Comparison of ENCODE assay signal across 8 cellular contexts in the genomic region with DNA sequence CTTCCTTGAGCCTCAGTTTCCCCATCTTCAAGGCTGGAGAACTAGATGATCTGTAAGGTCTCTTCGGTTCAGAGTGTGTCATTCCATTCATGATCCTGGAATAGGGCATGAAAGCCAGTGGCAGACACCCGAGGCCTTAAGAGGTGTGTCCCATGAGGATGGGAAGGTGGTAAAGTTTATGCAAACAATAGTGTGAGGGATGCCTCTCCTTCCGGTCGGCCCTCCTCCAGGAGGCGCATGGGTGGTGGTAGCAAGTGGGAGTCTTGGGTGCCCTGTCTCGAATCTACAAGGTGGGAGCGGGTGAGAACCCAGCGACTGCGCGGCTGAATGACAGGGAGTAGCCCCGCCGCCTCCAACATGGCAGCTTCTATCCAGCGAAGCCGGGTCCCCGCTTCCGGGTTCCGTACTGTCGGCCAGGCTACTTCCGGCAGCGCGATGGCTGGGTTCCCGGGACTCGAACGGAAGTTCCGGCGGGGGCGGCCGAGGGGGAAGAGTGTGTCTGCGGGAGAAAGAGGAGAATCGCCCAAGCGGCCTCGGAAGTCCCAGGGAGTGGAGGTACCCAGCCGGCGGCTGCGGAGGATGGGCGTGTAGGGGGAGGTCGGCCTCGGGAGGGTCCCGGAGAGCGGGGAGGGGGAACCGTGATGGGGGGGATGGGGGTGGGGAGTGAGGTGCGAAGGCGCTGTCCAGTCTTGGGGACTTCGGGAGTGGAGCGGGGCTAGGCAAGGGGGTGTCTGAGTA.
DNase-seq lines count a peak whose midpoint lies in the region; ATAC-seq and TF ChIP-seq lines count a peak whose summit lies in the region.

LYPLA2 (plus strand) TSS at position 450 of the 738 bp plus-strand sequence. CDS start 1,538 bp downstream, outside the sequence.

- ATAC-seq in HG02973 (IDR thresholded peaks at IDR 0.05; ENCODE audit: unreplicated experiment): peak; percentile 65

- H3K27me3 ChIP-seq in WERI-Rb-1 (ENCODE audit: insufficient read depth, low read depth, severe bottlenecking): no peaks in the 10 kb centered on the region
- no peaks in the 10 kb centered on the region for H3K27me3 ChIP-seq in iPS-20b (ENCODE audit: insufficient read depth, low read length)

- no peak for TF ChIP-seq CTCF in WERI-Rb-1 (IDR thresholded peaks at IDR 0.05; ENCODE audit: low read depth, low read length)

- H3K36me3 ChIP-seq in WERI-Rb-1: peaks cover 41% of the 10 kb centered on the region
- peaks cover 55% of the 10 kb centered on the region for H3K36me3 ChIP-seq in iPS-20b (ENCODE audit: insufficient read depth, low read depth, low read length)

- H3K9me3 ChIP-seq in WERI-Rb-1 (ENCODE audit: severe bottlenecking) (no peaks in the 10 kb centered on the region), iPS-20b (ENCODE audit: insufficient read depth, low read depth, low read length) (no peaks in the 10 kb centered on the region)

- DNase-seq in NCI-H1436 (lab: John Stamatoyannopoulos, UW): peak; percentile 90
- DNase-seq in NCI-H1436 treated with DMSO at 0.1 percent for 48 hours (lab: John Stamatoyannopoulos, UW): no peak
- peak; percentile 95 for DNase-seq in NCI-H2171 (lab: John Stamatoyannopoulos, UW)
- DNase-seq in WERI-Rb-1: peak; percentile 92
- DNase-seq in T47D (ENCODE audit: low read depth in 1 of 2, low spot score in 1 of 2): peak; percentile 79 to 86

- H3K4me3 ChIP-seq in WERI-Rb-1 (ENCODE audit: low read depth, low read length): peak within 1 kb of the TSS; percentile 56
- H3K4me3 ChIP-seq in iPS-20b (ENCODE audit: low read length): peak within 1 kb of the TSS; percentile 93
- H3K4me3 ChIP-seq in skin epidermis: peak within 1 kb of the TSS; percentile 58 to 95 (median 75)

- peak within 1 kb of the TSS; percentile 39 for H3K27ac ChIP-seq in WERI-Rb-1
- H3K27ac ChIP-seq in iPS-20b (ENCODE audit: low read length): peak within 1 kb of the TSS; percentile 6
- peak within 1 kb of the TSS in 20 of 21 experiments; percentile 71 to 93 (median 86) for H3K27ac ChIP-seq in skin epidermis

- H3K4me1 ChIP-seq in iPS-20b (ENCODE audit: insufficient read depth, low read length): no peaks in the 10 kb centered on the region; the same call in 1 of the 2 replicates

- in situ Hi-C loops in T47D (cut with HindIII; ENCODE audit: low pct_unique_long_range_greater_than_20kb, low sequenced_read_pairs): no loop called here

- peak within 1 kb of the TSS; percentile 92 for H3K9ac ChIP-seq in iPS-20b (ENCODE audit: low read depth, low read length)

Comparison
In these comparisons a context has a peak if more than half of its experiments do, and no peak if none do; other contexts are left out.
1. H3K27ac ChIP-seq: peak in every context shown above with its lines; median percentile 86 in skin epidermis; 39 in WERI-Rb-1; 6 in iPS-20b.